ENCODE assay signal across 1 cellular context in genomic region chr15:74209997-74210573, GRCh38.
A peak's percentile ranks its signal among the peaks of the same experiment; 100 is the strongest.
TF ChIP-seq lines count a peak whose summit lies in the region.

No MANE protein-coding gene starts in this region.

TF ChIP-seq in HEK293, 187 proteins besides CTCF, POLR2A, EP300 and RAD21 (continued from another document and continues in another):
- TF ChIP-seq PRDM10 (tag by site-specific recombination; IDR thresholded peaks at IDR 0.05) (peak; percentile 40; the same call in 1 of the 2 replicates), ZNF645 (tag by site-specific recombination; IDR thresholded peaks at IDR 0.05) (no peak), BCL6B (tag by site-specific recombination; IDR thresholded peaks at IDR 0.05) (no peak), ZBTB20 (tag by site-specific recombination; IDR thresholded peaks at IDR 0.05) (0 out of 2 replicates have a peak, but pooled peaks have one; percentile 19), ZNF266 (tag by site-specific recombination; IDR thresholded peaks at IDR 0.05; ENCODE audit: low read depth) (no peak), OVOL3 (tag by site-specific recombination; IDR thresholded peaks at IDR 0.05) (no peak), ZBTB21 (tag by site-specific recombination; IDR thresholded peaks at IDR 0.05) (peak; percentile 91), ZNF585B (tag by site-specific recombination; IDR thresholded peaks at IDR 0.05) (no peak), ZNF521 (tag by site-specific recombination; IDR thresholded peaks at IDR 0.05) (no peak), ZBTB17 (tag by site-specific recombination; IDR thresholded peaks at IDR 0.05) (no peak), ZFP37 (tag by site-specific recombination; IDR thresholded peaks at IDR 0.05) (no peak; the same call in 1 of the 2 replicates), ZNF280C (tag by site-specific recombination; IDR thresholded peaks at IDR 0.05) (no peak), ZSCAN4 (tag by site-specific recombination; IDR thresholded peaks at IDR 0.05) (0 out of 2 replicates have a peak, but pooled peaks have one; percentile 19), ZNF426 (tag by site-specific recombination; IDR thresholded peaks at IDR 0.05) (no peak), ZNF394 (tag by site-specific recombination; IDR thresholded peaks at IDR 0.05; ENCODE audit: borderline replicate concordance) (peak; percentile 37; the same call in 1 of the 2 replicates), TCF7L2 (IDR thresholded peaks at IDR 0.05; ENCODE audit: borderline replicate concordance, low read depth, low read length) (no peak), KLF9 (tag by site-specific recombination; IDR thresholded peaks at IDR 0.05; ENCODE audit: low read depth) (no peak), REPIN1 (tag by site-specific recombination; IDR thresholded peaks at IDR 0.05; ENCODE audit: low read depth) (no peak), ZNF362 (tag by site-specific recombination; IDR thresholded peaks at IDR 0.05) (no peak), ZNF335 (tag by site-specific recombination; conservative IDR thresholded peaks at IDR 0.05) (peak; percentile 50; the same call in 1 of the 2 replicates), ZNF37A (tag by site-specific recombination; IDR thresholded peaks at IDR 0.05) (no peak), ZBTB7A (tag by site-specific recombination; IDR thresholded peaks at IDR 0.05; ENCODE audit: low read depth) (no peak), ZNF175 (tag by site-specific recombination; IDR thresholded peaks at IDR 0.05) (no peak), YY2 (tag by site-specific recombination; IDR thresholded peaks at IDR 0.05) (peak; percentile 62), ZNF670 (tag by site-specific recombination; IDR thresholded peaks at IDR 0.05; ENCODE audit: low read depth) (no peak), HOXD13 (CRISPR knock-in tag; IDR thresholded peaks at IDR 0.05; ENCODE audit: borderline replicate concordance) (no peak), ZNF654 (tag by site-specific recombination; IDR thresholded peaks at IDR 0.05; ENCODE audit: low read depth) (no peak), ZNF157 (tag by site-specific recombination; IDR thresholded peaks at IDR 0.05) (no peak), ZSCAN30 (tag by site-specific recombination; IDR thresholded peaks at IDR 0.05) (no peak), RBAK (tag by site-specific recombination; IDR thresholded peaks at IDR 0.05) (no peak), ZNF488 (tag by site-specific recombination; IDR thresholded peaks at IDR 0.05) (no peak), ZFP41 (tag by site-specific recombination; IDR thresholded peaks at IDR 0.05; ENCODE audit: borderline replicate concordance) (no peak), ZNF677 (tag by site-specific recombination; IDR thresholded peaks at IDR 0.05) (no peak), ZNF555 (tag by site-specific recombination; conservative IDR thresholded peaks at IDR 0.05) (no peak), ZNF561 (tag by site-specific recombination; IDR thresholded peaks at IDR 0.05; ENCODE audit: borderline replicate concordance) (no peak), PRDM6 (tag by site-specific recombination; IDR thresholded peaks at IDR 0.05) (no peak), ZNF18 (tag by site-specific recombination; IDR thresholded peaks at IDR 0.05) (peak; percentile 91), ZNF391 (tag by site-specific recombination; IDR thresholded peaks at IDR 0.05; ENCODE audit: borderline replicate concordance, low read depth) (no peak), BCL11A (tag by site-specific recombination; IDR thresholded peaks at IDR 0.05; ENCODE audit: low read depth) (peak; percentile 58; the same call in 1 of the 2 replicates), ZSCAN23 (tag by site-specific recombination; IDR thresholded peaks at IDR 0.05) (peak; percentile 79), HIC1 (tag by site-specific recombination; IDR thresholded peaks at IDR 0.05) (peak; percentile 87), ZNF501 (tag by site-specific recombination; IDR thresholded peaks at IDR 0.05) (no peak; the same call in 1 of the 2 replicates), ZNF24 (tag by site-specific recombination; IDR thresholded peaks at IDR 0.05) (peak; percentile 88), ZNF704 (tag by site-specific recombination; IDR thresholded peaks at IDR 0.05) (no peak)
